ENCODE assay signal across 2 cellular contexts in the genomic region with DNA sequence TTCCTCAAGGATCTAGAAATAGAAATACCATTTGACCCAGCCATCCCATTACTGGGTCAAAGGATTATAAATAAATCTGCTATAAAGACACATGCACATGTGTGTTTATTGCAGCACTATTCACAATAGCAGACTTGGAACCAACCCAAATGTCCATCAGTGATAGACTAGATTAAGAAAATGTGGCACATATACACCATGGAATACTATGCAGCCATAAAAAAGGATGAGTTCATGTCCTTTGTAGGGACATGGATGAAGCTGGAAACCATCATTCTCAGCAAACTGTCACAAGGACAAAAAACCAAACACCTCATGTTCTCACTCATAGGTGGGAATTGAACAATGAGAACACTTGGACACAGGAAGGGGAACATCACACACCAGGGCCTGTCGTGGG.
TF ChIP-seq lines count a peak whose summit lies in the region.
"Not testable (repeated sequence)": the region's sequence is repeated elsewhere in the genome, so short reads cannot be mapped to it uniquely, and the experiment has no call there.

No MANE protein-coding gene starts in this region.

- H3K9me3 Mint-ChIP-seq in activated naive CD4-positive, alpha-beta T cell treated with anti-CD3 and anti-CD28 coated beads, Interleukin-2, amount 50 U/mL, for 24 hours, result not testable (repeated sequence)

- peak overlapping the region; percentile 30 for H3K27ac Mint-ChIP-seq in activated naive CD4-positive, alpha-beta T cell treated with anti-CD3 and anti-CD28 coated beads, Interleukin-2, amount 50 U/mL, for 24 hours

- not testable (repeated sequence) for H3K27me3 Mint-ChIP-seq in activated naive CD4-positive, alpha-beta T cell treated with anti-CD3 and anti-CD28 coated beads, Interleukin-2, amount 50 U/mL, for 24 hours

- H3K4me3 ChIP-seq in HEK293 (ENCODE audit: low read depth, low read length), result not testable (repeated sequence)

- POLR2A ChIA-PET in HEK293 (lab: Yijun Ruan, JAX), result not testable (repeated sequence)

- H3K36me3 ChIP-seq in HEK293 (ENCODE audit: control insufficient read depth in 2 of 2, insufficient read depth in 1 of 2, low read length in 2 of 2), result peaks cover 0 to 16% of the 10 kb centered on the region in 2 experiments; a peak in 1 of 3 replicates

- H3K4me1 ChIP-seq in HEK293 (ENCODE audit: control insufficient read depth, insufficient read depth, low read length), result not testable (repeated sequence)

- H3K36me3 Mint-ChIP-seq in activated naive CD4-positive, alpha-beta T cell treated with anti-CD3 and anti-CD28 coated beads, Interleukin-2, amount 50 U/mL, for 24 hours, result peaks cover 10% of the 10 kb centered on the region

- TF ChIP-seq CTCF in HEK293 (tag by site-specific recombination; IDR thresholded peaks at IDR 0.05), result not testable (repeated sequence)

- not testable (repeated sequence) for H3K4me3 Mint-ChIP-seq in activated naive CD4-positive, alpha-beta T cell treated with anti-CD3 and anti-CD28 coated beads, Interleukin-2, amount 50 U/mL, for 24 hours

- H3K9me3 ChIP-seq in HEK293 (ENCODE audit: control insufficient read depth, insufficient read depth, low read depth, low read length), result not testable (repeated sequence)

- H3K4me1 Mint-ChIP-seq in activated naive CD4-positive, alpha-beta T cell treated with anti-CD3 and anti-CD28 coated beads, Interleukin-2, amount 50 U/mL, for 24 hours, result not testable (repeated sequence)

- CTCF ChIA-PET in HEK293 (lab: Yijun Ruan, JAX), result not testable (repeated sequence)

- not testable (repeated sequence) for H3K27ac ChIP-seq in HEK293 (ENCODE audit: extremely low read depth, low read depth, low read length)

TF ChIP-seq in HEK293, 187 proteins besides CTCF, POLR2A, EP300 and RAD21:
- peak; percentile 92 for TF ChIP-seq ZNF146 (tag by site-specific recombination; IDR thresholded peaks at IDR 0.05)
- TF ChIP-seq SCRT2 (tag by site-specific recombination; IDR thresholded peaks at IDR 0.05), result 0 out of 2 replicates have a peak, but pooled peaks have one; percentile 1
